ENCODE assay signal across 8 cellular contexts in genomic region chr4:47926667-47927258, GRCh38. TPM values are rescaled to one million over a fixed set of nuclear protein-coding genes. Genes with fewer than 3 reads are reported as not detected.
DNase-seq lines count a peak whose midpoint lies in the region; ATAC-seq and TF ChIP-seq lines count a peak whose summit lies in the region.

No MANE protein-coding gene starts in this region.

- dilution Hi-C loops in IMR-90 (cut with HindIII; ENCODE audit: low sequenced_read_pairs, unreplicated experiment), result no loop called here

- no peaks in the 10 kb centered on the region for H3K36me3 ChIP-seq in IMR-90 (ENCODE audit: control insufficient read depth, insufficient read depth, low read length)
- no peaks in the 10 kb centered on the region for H3K36me3 ChIP-seq in iPS-18a (ENCODE audit: control insufficient read depth, low read depth, low read length)
- H3K36me3 ChIP-seq in smooth muscle cell (ENCODE audit: low read depth), result no peaks in the 10 kb centered on the region

- TF ChIP-seq RAD21 in IMR-90 (IDR thresholded peaks at IDR 0.05; ENCODE audit: low read length), result peak; percentile 32; the same call in 1 of the 2 replicates

- DNase-seq in G401 (ENCODE audit: low spot score), result peak; percentile 86
- DNase-seq in IMR-90, result peak; percentile 47
- DNase-seq in T-helper 17 cell, result peak in 2 of 3 donors; percentile 14 to 36
- peak; percentile 42 for DNase-seq in astrocyte of the spinal cord (ENCODE audit: low read depth, low spot score)
- peak; percentile 0 for DNase-seq in smooth muscle cell (lab: John Stamatoyannopoulos, UW; ENCODE audit: unreplicated experiment)
- no peak for DNase-seq in KG1 (lab: John Stamatoyannopoulos, UW)

- ATAC-seq in GM21528 (IDR thresholded peaks at IDR 0.05; ENCODE audit: low FRiP score, unreplicated experiment), result peak; percentile 91
- peak; percentile 96 for ATAC-seq in IMR-90 (ENCODE audit: low read depth)
- ATAC-seq in T-helper 17 cell, result peak; percentile 98

- no peak overlapping the region for H2AK5ac ChIP-seq in IMR-90 (ENCODE audit: low read depth, low read length)

- peaks cover 56% of the 10 kb centered on the region for H3K27me3 Mint-ChIP-seq in T-helper 17 cell

- H3K56ac ChIP-seq in IMR-90 (ENCODE audit: extremely low read depth, insufficient read depth, low read length), result no peak overlapping the region

- peaks cover 21% of the 10 kb centered on the region for H3K4me1 Mint-ChIP-seq in T-helper 17 cell

- H2BK120ac ChIP-seq in IMR-90 (ENCODE audit: low read depth, low read length), result no peak overlapping the region

- POLR2A ChIA-PET in IMR-90 (lab: Charles Lee; ENCODE audit: unreplicated experiment), result no interaction called here

- no TSS peak for BruUV-seq in IMR-90 (replicated peaks; lab: Mats Ljungman, UMichigan)

- no peak overlapping the region for H3K18ac ChIP-seq in IMR-90 (ENCODE audit: low read depth, low read length)

- H3K36me3 Mint-ChIP-seq in T-helper 17 cell (ENCODE audit: low read depth), result peaks cover 9% of the 10 kb centered on the region

- WGBS in IMR-90 (ENCODE audit: extremely low coverage in 2 of 2, insufficient read length in 1 of 2), 2 experiments, result 3% methylated on average over 7 of the region's 15 CpGs; no CpG with 5 or more reads in 1 of the 2 experiments
- WGBS in smooth muscle cell (ENCODE audit: low lambda C conversion rate), result 18% methylated on average over 15 of the region's 15 CpGs

- no peaks in the 10 kb centered on the region for H4K20me1 ChIP-seq in IMR-90 (ENCODE audit: insufficient read depth, low read length)
- no peaks in the 10 kb centered on the region for H4K20me1 ChIP-seq in smooth muscle cell (ENCODE audit: low read depth)

- H2BK15ac ChIP-seq in IMR-90 (ENCODE audit: low read depth, low read length), result no peak overlapping the region

- no peak overlapping the region for H3K23ac ChIP-seq in IMR-90 (ENCODE audit: low read depth, low read length)

- no peak overlapping the region for H3K4ac ChIP-seq in IMR-90 (ENCODE audit: low read depth, low read length)

- intact Hi-C loops in IMR-90 (cut with micrococcal nuclease), result loop anchor here (5.0 kb wide), 1 partner anchor 161 kb away; no protein-coding TSS in a partner anchor

- H4K5ac ChIP-seq in IMR-90 (ENCODE audit: low read depth, low read length), result no peak overlapping the region

- peak; percentile 54 for TF ChIP-seq CTCF in IMR-90 (conservative IDR thresholded peaks at IDR 0.05; ENCODE audit: low read depth, low read length)
- peak; percentile 86 for TF ChIP-seq CTCF in astrocyte of the spinal cord (IDR thresholded peaks at IDR 0.05; ENCODE audit: low read depth, low read length)
- TF ChIP-seq CTCF in smooth muscle cell (IDR thresholded peaks at IDR 0.05; ENCODE audit: borderline replicate concordance, insufficient read depth, poor library complexity, severe bottlenecking), result peak; percentile 58

- no peak overlapping the region for H3K9ac ChIP-seq in IMR-90 (ENCODE audit: low read depth, low read length)
- H3K9ac ChIP-seq in iPS-18a (ENCODE audit: low read length), result no peak overlapping the region
- H3K9ac ChIP-seq in smooth muscle cell (ENCODE audit: low read depth), result no peak overlapping the region

- H3K79me1 ChIP-seq in IMR-90 (ENCODE audit: low read depth in 1 of 2, low read length in 2 of 2), result no peaks in the 10 kb centered on the region

- H3K27me3 ChIP-seq in IMR-90 (ENCODE audit: control insufficient read depth, insufficient read depth, low read length) (no peaks in the 10 kb centered on the region; the same call in 1 of the 2 replicates), iPS-18a (ENCODE audit: control insufficient read depth, insufficient read depth, low read length) (no peaks in the 10 kb centered on the region), smooth muscle cell (ENCODE audit: low read depth) (peaks cover 11% of the 10 kb centered on the region)

- no peaks in the 10 kb centered on the region for H3K79me2 ChIP-seq in smooth muscle cell (ENCODE audit: low read depth)

- no peaks in the 10 kb centered on the region for H3K4me1 ChIP-seq in IMR-90 (ENCODE audit: control insufficient read depth, insufficient read depth, low read length)
- H3K4me1 ChIP-seq in iPS-18a (ENCODE audit: control insufficient read depth, low read depth, low read length), result peaks cover 6% of the 10 kb centered on the region
- no peaks in the 10 kb centered on the region for H3K4me1 ChIP-seq in smooth muscle cell (ENCODE audit: low read depth)

- H3K14ac ChIP-seq in IMR-90 (replicated peaks; ENCODE audit: low read depth, low read length), result no peak overlapping the region

- CTCF ChIA-PET in IMR-90 (lab: Yijun Ruan, JAX), result interaction anchor here (1.2 kb wide), 1 partner anchor 88 kb away, joined by 3 read pairs; no protein-coding TSS in a partner anchor

- in situ Hi-C loops in G401 (cut with HindIII; ENCODE audit: low sequenced_read_pairs) (no loop called here), IMR-90 (cut with MboI; ENCODE audit: low sequenced_read_pairs) (no loop called here), astrocyte of the spinal cord (cut with HindIII; ENCODE audit: low sequenced_read_pairs) (no loop called here)

- H4K8ac ChIP-seq in IMR-90 (ENCODE audit: low read depth in 2 of 2, low read length in 2 of 2), result no peak overlapping the region

- no peak overlapping the region for H2BK20ac ChIP-seq in IMR-90 (ENCODE audit: low read depth, low read length)

- H3K9me3 ChIP-seq in IMR-90 (ENCODE audit: control insufficient read depth, insufficient read depth, low read length), result no peaks in the 10 kb centered on the region
- H3K9me3 ChIP-seq in T-helper 17 cell (ENCODE audit: control insufficient read depth, low read length, poor library complexity, severe bottlenecking), result no peaks in the 10 kb centered on the region
- H3K9me3 ChIP-seq in iPS-18a (ENCODE audit: control insufficient read depth, low read depth, low read length), result no peaks in the 10 kb centered on the region
- H3K9me3 ChIP-seq in smooth muscle cell (replicated peaks; ENCODE audit: low read depth), result no peaks in the 10 kb centered on the region

- H2AFZ ChIP-seq in IMR-90 (replicated peaks; ENCODE audit: low read length, poor library complexity), result peak overlapping the region; percentile 80
- H2AFZ ChIP-seq in smooth muscle cell (ENCODE audit: low read depth), result no peak overlapping the region

- no peaks in the 10 kb centered on the region for H3F3A ChIP-seq in smooth muscle cell (ENCODE audit: low read depth)

- H3K9me1 ChIP-seq in IMR-90 (ENCODE audit: insufficient read depth, low read length), result no peaks in the 10 kb centered on the region

- no peak overlapping the region for H4K91ac ChIP-seq in IMR-90 (ENCODE audit: insufficient read depth, low read depth, low read length)

- no peak for TF ChIP-seq POLR2A in IMR-90 (IDR thresholded peaks at IDR 0.05; ENCODE audit: low read depth, low read length)

- peak overlapping the region; percentile 63 for H3K4me3 Mint-ChIP-seq in T-helper 17 cell

- H3K27ac ChIP-seq in IMR-90 (ENCODE audit: insufficient read depth, low read length), result no peak overlapping the region
- no peak overlapping the region for H3K27ac ChIP-seq in iPS-18a (ENCODE audit: low read length)
- no peak overlapping the region for H3K27ac ChIP-seq in smooth muscle cell (ENCODE audit: low read depth)

- H2BK5ac ChIP-seq in IMR-90 (ENCODE audit: low read depth, low read length, poor library complexity, severe bottlenecking), result no peak overlapping the region

- no peak overlapping the region for H3K4me3 ChIP-seq in IMR-90 (ENCODE audit: insufficient read depth, low read depth, low read length)
- no peak overlapping the region for H3K4me3 ChIP-seq in astrocyte of the spinal cord (ENCODE audit: low read depth, low read length)
- peak overlapping the region; percentile 19 for H3K4me3 ChIP-seq in iPS-18a (ENCODE audit: low read length)
- H3K4me3 ChIP-seq in smooth muscle cell, result peak overlapping the region; percentile 36

- H3K27ac Mint-ChIP-seq in T-helper 17 cell, result no peak overlapping the region

- no peak overlapping the region for H2AK9ac ChIP-seq in IMR-90 (replicated peaks; ENCODE audit: low read depth, low read length, poor library complexity)

- H3K4me2 ChIP-seq in IMR-90 (ENCODE audit: low read depth, low read length), result peak overlapping the region; percentile 66
- H3K4me2 ChIP-seq in smooth muscle cell, result peak overlapping the region; percentile 66

TF ChIP-seq in IMR-90, 13 proteins besides CTCF, POLR2A, EP300 and RAD21:
- no peak for TF ChIP-seq RCOR1 (IDR thresholded peaks at IDR 0.05; ENCODE audit: insufficient replicate concordance, low read length)
- TF ChIP-seq RFX5 (IDR thresholded peaks at IDR 0.05; ENCODE audit: low read depth, low read length), result no peak
- no peak for TF ChIP-seq ELK1 (IDR thresholded peaks at IDR 0.05; ENCODE audit: borderline replicate concordance, low read depth, low read length)
- no peak for TF ChIP-seq FOS (IDR thresholded peaks at IDR 0.05; ENCODE audit: low read depth, low read length)
- TF ChIP-seq SMC3 (IDR thresholded peaks at IDR 0.05; ENCODE audit: low read depth, low read length), result peak; percentile 24; the same call in 1 of the 2 replicates
- no peak for TF ChIP-seq CHD1 (IDR thresholded peaks at IDR 0.05; ENCODE audit: low read depth, low read length)
- TF ChIP-seq MXI1 (IDR thresholded peaks at IDR 0.05; ENCODE audit: borderline replicate concordance, low read depth, low read length), result no peak
- TF ChIP-seq CEBPB (IDR thresholded peaks at IDR 0.05; ENCODE audit: low read depth, low read length), result no peak

RNA-seq across cellular contexts. Expression of gene NFXL1, which starts 12.4 kb away (rescaled TPM):
- 4.1 and 5.5 TPM in 2 replicates for total RNA-seq in G401 (2014; rRNA removed; shearing (Covaris generic))
- total RNA-seq in IMR-90 (2012; rRNA removed) (21.9 and 23.1 TPM in 2 replicates), T-helper 17 cell (10 to 100 TPM; 11.0 to 12.2 TPM), smooth muscle cell (11.1 and 14.7 TPM in 2 replicates)
- polyA plus RNA-seq in IMR-90 (2012; rRNA removed) (11.7 and 13.9 TPM in 2 replicates), smooth muscle cell (4.5 and 6.5 TPM in 2 replicates)
- polyA plus RNA-seq in IMR-90 (2012; cell fraction: cytosol; rRNA removed), result 3.6 and 5.1 TPM in 2 replicates
- 10.4 and 59.6 TPM in 2 replicates for polyA plus RNA-seq in IMR-90 (2012; cell fraction: nucleus; rRNA removed; ENCODE audit: low replicate concordance)

Comparison
In these comparisons a context has a peak if more than half of its experiments do, and no peak if none do; other contexts are left out.
1. H3K4me3 ChIP-seq: peak in iPS-18a (single experiment) and smooth muscle cell (single experiment); none in IMR-90 (single experiment) and astrocyte of the spinal cord (single experiment).
2. Peak in every context shown above with its lines, with median percentiles within 50 percentile points of each other: ATAC-seq and CTCF ChIP-seq.